ENCODE assay signal across 1 cellular context in the genomic region with DNA sequence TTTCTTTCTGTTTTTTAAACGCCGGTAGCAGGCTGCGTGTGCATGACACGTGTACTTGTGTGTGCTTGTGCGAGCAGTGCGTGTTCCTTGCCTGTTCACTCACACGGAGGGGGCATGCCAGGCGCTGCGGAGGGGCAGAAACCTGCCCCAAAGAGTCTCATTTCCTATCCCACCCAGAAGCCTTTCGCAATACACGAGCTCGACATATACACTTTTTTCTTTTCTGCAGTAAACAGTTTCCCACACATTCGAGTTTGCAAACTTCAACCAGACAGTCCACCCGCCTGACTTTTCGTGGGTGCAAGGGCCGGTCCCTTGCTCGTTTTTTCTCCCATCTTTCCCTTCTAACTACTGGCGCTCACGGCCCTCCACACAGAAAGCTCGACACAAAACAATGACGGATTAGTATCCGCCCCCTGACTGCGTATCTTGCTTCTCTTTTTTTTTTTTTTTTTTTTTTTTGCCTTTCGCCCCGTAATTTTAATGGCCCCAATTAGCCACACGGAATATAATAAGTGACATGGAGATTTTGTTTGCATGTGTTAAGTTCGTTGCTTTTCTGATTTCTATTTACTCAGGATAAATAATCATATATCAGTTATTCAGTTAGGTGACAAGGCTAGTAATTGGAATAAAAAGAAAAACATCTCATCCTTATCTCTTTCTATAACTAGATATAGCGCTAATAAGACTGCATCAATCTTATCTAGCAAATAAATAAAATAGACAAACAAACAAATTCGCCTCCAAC.
TF ChIP-seq lines count a peak whose summit lies in the region.

No MANE protein-coding gene starts in this region.

TF ChIP-seq in GM23338, 12 proteins besides CTCF, POLR2A, EP300 and RAD21 (continued from another document):
- TF ChIP-seq, protein P1, sequence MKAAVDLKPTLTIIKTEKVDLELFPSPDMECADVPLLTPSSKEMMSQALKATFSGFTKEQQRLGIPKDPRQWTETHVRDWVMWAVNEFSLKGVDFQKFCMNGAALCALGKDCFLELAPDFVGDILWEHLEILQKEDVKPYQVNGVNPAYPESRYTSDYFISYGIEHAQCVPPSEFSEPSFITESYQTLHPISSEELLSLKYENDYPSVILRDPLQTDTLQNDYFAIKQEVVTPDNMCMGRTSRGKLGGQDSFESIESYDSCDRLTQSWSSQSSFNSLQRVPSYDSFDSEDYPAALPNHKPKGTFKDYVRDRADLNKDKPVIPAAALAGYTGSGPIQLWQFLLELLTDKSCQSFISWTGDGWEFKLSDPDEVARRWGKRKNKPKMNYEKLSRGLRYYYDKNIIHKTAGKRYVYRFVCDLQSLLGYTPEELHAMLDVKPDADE (IDR thresholded peaks at IDR 0.05) = no peak
- no peak for TF ChIP-seq ZNF331 (CRISPR knock-in tag; IDR thresholded peaks at IDR 0.05; ENCODE audit: low read depth)
- TF ChIP-seq EZH2phosphoT487 (IDR thresholded peaks at IDR 0.05; ENCODE audit: unreplicated experiment) = no peak
- TF ChIP-seq JUNB (IDR thresholded peaks at IDR 0.05; ENCODE audit: unreplicated experiment) = no peak
- TF ChIP-seq STAT1 (IDR thresholded peaks at IDR 0.05; ENCODE audit: unreplicated experiment) = no peak
- no peak for TF ChIP-seq POLR2AphosphoS5 (IDR thresholded peaks at IDR 0.05; ENCODE audit: low read depth)
- TF ChIP-seq, protein P2, sequence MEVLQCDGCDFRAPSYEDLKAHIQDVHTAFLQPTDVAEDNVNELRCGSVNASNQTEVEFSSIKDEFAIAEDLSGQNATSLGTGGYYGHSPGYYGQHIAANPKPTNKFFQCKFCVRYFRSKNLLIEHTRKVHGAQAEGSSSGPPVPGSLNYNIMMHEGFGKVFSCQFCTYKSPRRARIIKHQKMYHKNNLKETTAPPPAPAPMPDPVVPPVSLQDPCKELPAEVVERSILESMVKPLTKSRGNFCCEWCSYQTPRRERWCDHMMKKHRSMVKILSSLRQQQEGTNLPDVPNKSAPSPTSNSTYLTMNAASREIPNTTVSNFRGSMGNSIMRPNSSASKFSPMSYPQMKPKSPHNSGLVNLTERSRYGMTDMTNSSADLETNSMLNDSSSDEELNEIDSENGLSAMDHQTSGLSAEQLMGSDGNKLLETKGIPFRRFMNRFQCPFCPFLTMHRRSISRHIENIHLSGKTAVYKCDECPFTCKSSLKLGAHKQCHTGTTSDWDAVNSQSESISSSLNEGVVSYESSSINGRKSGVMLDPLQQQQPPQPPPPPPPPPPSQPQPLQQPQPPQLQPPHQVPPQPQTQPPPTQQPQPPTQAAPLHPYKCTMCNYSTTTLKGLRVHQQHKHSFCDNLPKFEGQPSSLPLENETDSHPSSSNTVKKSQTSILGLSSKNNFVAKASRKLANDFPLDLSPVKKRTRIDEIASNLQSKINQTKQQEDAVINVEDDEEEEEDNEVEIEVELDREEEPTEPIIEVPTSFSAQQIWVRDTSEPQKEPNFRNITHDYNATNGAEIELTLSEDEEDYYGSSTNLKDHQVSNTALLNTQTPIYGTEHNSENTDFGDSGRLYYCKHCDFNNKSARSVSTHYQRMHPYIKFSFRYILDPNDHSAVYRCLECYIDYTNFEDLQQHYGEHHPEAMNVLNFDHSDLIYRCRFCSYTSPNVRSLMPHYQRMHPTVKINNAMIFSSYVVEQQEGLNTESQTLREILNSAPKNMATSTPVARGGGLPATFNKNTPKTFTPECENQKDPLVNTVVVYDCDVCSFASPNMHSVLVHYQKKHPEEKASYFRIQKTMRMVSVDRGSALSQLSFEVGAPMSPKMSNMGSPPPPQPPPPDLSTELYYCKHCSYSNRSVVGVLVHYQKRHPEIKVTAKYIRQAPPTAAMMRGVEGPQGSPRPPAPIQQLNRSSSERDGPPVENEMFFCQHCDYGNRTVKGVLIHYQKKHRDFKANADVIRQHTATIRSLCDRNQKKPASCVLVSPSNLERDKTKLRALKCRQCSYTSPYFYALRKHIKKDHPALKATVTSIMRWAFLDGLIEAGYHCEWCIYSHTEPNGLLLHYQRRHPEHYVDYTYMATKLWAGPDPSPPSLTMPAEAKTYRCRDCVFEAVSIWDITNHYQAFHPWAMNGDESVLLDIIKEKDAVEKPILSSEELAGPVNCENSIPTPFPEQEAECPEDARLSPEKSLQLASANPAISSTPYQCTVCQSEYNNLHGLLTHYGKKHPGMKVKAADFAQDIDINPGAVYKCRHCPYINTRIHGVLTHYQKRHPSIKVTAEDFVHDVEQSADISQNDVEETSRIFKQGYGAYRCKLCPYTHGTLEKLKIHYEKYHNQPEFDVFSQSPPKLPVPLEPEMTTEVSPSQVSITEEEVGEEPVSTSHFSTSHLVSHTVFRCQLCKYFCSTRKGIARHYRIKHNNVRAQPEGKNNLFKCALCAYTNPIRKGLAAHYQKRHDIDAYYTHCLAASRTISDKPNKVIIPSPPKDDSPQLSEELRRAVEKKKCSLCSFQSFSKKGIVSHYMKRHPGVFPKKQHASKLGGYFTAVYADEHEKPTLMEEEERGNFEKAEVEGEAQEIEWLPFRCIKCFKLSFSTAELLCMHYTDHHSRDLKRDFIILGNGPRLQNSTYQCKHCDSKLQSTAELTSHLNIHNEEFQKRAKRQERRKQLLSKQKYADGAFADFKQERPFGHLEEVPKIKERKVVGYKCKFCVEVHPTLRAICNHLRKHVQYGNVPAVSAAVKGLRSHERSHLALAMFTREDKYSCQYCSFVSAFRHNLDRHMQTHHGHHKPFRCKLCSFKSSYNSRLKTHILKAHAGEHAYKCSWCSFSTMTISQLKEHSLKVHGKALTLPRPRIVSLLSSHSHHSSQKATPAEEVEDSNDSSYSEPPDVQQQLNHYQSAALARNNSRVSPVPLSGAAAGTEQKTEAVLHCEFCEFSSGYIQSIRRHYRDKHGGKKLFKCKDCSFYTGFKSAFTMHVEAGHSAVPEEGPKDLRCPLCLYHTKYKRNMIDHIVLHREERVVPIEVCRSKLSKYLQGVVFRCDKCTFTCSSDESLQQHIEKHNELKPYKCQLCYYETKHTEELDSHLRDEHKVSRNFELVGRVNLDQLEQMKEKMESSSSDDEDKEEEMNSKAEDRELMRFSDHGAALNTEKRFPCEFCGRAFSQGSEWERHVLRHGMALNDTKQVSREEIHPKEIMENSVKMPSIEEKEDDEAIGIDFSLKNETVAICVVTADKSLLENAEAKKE (CRISPR knock-in tag; IDR thresholded peaks at IDR 0.05) = no peak
- TF ChIP-seq, protein P3, sequence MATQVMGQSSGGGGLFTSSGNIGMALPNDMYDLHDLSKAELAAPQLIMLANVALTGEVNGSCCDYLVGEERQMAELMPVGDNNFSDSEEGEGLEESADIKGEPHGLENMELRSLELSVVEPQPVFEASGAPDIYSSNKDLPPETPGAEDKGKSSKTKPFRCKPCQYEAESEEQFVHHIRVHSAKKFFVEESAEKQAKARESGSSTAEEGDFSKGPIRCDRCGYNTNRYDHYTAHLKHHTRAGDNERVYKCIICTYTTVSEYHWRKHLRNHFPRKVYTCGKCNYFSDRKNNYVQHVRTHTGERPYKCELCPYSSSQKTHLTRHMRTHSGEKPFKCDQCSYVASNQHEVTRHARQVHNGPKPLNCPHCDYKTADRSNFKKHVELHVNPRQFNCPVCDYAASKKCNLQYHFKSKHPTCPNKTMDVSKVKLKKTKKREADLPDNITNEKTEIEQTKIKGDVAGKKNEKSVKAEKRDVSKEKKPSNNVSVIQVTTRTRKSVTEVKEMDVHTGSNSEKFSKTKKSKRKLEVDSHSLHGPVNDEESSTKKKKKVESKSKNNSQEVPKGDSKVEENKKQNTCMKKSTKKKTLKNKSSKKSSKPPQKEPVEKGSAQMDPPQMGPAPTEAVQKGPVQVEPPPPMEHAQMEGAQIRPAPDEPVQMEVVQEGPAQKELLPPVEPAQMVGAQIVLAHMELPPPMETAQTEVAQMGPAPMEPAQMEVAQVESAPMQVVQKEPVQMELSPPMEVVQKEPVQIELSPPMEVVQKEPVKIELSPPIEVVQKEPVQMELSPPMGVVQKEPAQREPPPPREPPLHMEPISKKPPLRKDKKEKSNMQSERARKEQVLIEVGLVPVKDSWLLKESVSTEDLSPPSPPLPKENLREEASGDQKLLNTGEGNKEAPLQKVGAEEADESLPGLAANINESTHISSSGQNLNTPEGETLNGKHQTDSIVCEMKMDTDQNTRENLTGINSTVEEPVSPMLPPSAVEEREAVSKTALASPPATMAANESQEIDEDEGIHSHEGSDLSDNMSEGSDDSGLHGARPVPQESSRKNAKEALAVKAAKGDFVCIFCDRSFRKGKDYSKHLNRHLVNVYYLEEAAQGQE (IDR thresholded peaks at IDR 0.05; ENCODE audit: unreplicated experiment) = no peak
